Comparison of ENCODE assay signal across 8 cellular contexts in genomic region chr10:74176380-74177139, GRCh38. TPM values are rescaled to one million over a fixed set of nuclear protein-coding genes. Genes with fewer than 3 reads are reported as not detected.
DNase-seq lines count a peak whose midpoint lies in the region; ATAC-seq and TF ChIP-seq lines count a peak whose summit lies in the region.

No MANE protein-coding gene starts in this region.

- H3K36me3 ChIP-seq in SK-N-SH (replicated peaks in 1 of 2; ENCODE audit: control insufficient read depth in 1 of 2, insufficient read depth in 2 of 2, low read length in 1 of 2) (no peaks in the 10 kb centered on the region), testis (ENCODE audit: low read depth, missing control alignments) (no peaks in the 10 kb centered on the region)

- no peaks in the 10 kb centered on the region for H3K9me3 ChIP-seq in SK-N-SH
- H3K9me3 ChIP-seq in testis: no peaks in the 10 kb centered on the region

- POLR2A ChIA-PET in GM10248 (lab: Yijun Ruan, JAX) (interaction anchor here (0.6 to 0.9 kb wide), 3 partner anchors 10 to 1038 kb away, joined by 3 to 5 read pairs (median 4); no protein-coding TSS in a partner anchor), SK-N-SH (lab: Yijun Ruan, JAX) (interaction anchor here (0.6 to 1.4 kb wide), 6 partner anchors 10 to 1034 kb away, joined by 3 to 5 read pairs (median 4); partner anchors contain the start of genes ADK, AP3M1 and VDAC2)

- H3K9me2 ChIP-seq in SK-N-SH: no peaks in the 10 kb centered on the region

- peaks cover 0 to 12% of the 10 kb centered on the region in 2 donors for H3K36me3 Mint-ChIP-seq in activated naive CD4-positive, alpha-beta T cell treated with anti-CD3 and anti-CD28 coated beads, Interleukin-2, amount 50 U/mL, for 72 hours

- no peaks in the 10 kb centered on the region for H3K9me3 Mint-ChIP-seq in activated naive CD4-positive, alpha-beta T cell treated with anti-CD3 and anti-CD28 coated beads, Interleukin-2, amount 50 U/mL, for 72 hours

- peak; percentile 6 for TF ChIP-seq POLR2A in testis (IDR thresholded peaks at IDR 0.05)

- H3F3A ChIP-seq in SK-N-SH (replicated peaks; ENCODE audit: insufficient read depth): peaks cover 46% of the 10 kb centered on the region

- intact Hi-C loops in testis (cut with DNase I; ENCODE audit: low total_unique reads): no loop called here

- CTCF ChIA-PET in GM10248 (lab: Yijun Ruan, JAX): interaction anchor here (1.7 kb wide), 1 partner anchor 10 kb away, joined by 5 read pairs; no protein-coding TSS in a partner anchor
- CTCF ChIA-PET in SK-N-SH (lab: Yijun Ruan, JAX): no interaction called here

- peak; percentile 94 for ATAC-seq in HG02610 (IDR thresholded peaks at IDR 0.05; ENCODE audit: unreplicated experiment)
- peak; percentile 92 to 96 for ATAC-seq in activated naive CD4-positive, alpha-beta T cell treated with anti-CD3 and anti-CD28 coated beads, Interleukin-2, amount 50 U/mL, for 72 hours
- peak; percentile 98 for ATAC-seq in omental fat pad (ENCODE audit: low FRiP score)

- no peak for TF ChIP-seq RAD21 in SK-N-SH (IDR thresholded peaks at IDR 0.05; ENCODE audit: low read length)

- H3K4me3 ChIP-seq in SK-N-SH (ENCODE audit: low read depth in 2 of 2, low read length in 1 of 2) (peak overlapping the region; percentile 84 to 92), testis (peak overlapping the region; percentile 77 to 83)

- peak overlapping the region; percentile 95 for H3K9ac ChIP-seq in SK-N-SH

- WGBS in SK-N-SH (ENCODE audit: low lambda C conversion rate): 2% methylated on average over 41 of the region's 72 CpGs
- WGBS in testis, 2 donors: 0% methylated on average over 37 to 49 of the region's 72 CpGs

- TF ChIP-seq EP300 in SK-N-SH (IDR thresholded peaks at IDR 0.05; ENCODE audit: borderline replicate concordance in 1 of 2, low read depth in 1 of 2, low read length in 1 of 2): peak in 1 of 2 experiments; percentile 30; a peak in 1 of 4 replicates

- peaks cover 48% of the 10 kb centered on the region for H3K79me2 ChIP-seq in SK-N-SH (ENCODE audit: insufficient read depth)

- peak; percentile 85 for DNase-seq in GM10248 (ENCODE audit: extremely low spot score)
- peak; percentile 91 for DNase-seq in NCI-H1092 (lab: John Stamatoyannopoulos, UW)
- DNase-seq in SK-N-SH: peak; percentile 96
- DNase-seq in activated naive CD4-positive, alpha-beta T cell treated with anti-CD3 and anti-CD28 coated beads, Interleukin-2, amount 50 U/mL, for 72 hours (ENCODE audit: low spot score in 2 of 2): peak; percentile 93 to 96
- DNase-seq in glomerular visceral epithelial cell (ENCODE audit: extremely low spot score): peak; percentile 97
- peak; percentile 83 for DNase-seq in omental fat pad (ENCODE audit: low spot score)
- peak; percentile 97 for DNase-seq in testis

- H3K4me1 ChIP-seq in SK-N-SH (ENCODE audit: control insufficient read depth in 1 of 2, insufficient read depth in 2 of 2, low read depth in 1 of 2, low read length in 1 of 2): peaks cover 4 to 25% of the 10 kb centered on the region in 2 experiments; a peak in 2 of 4 replicates
- no peaks in the 10 kb centered on the region for H3K4me1 ChIP-seq in testis

- peak overlapping the region; percentile 98 for H2AFZ ChIP-seq in SK-N-SH (ENCODE audit: low read depth)

- peak overlapping the region; percentile 97 for H3K4me2 ChIP-seq in SK-N-SH

- TF ChIP-seq CTCF in GM10248 (IDR thresholded peaks at IDR 0.05; ENCODE audit: control extremely low read depth, extremely low read depth, low read depth, missing control alignments): no peak
- TF ChIP-seq CTCF in SK-N-SH (IDR thresholded peaks at IDR 0.05): no peak; the same call in 1 of the 2 replicates
- TF ChIP-seq CTCF in omental fat pad (IDR thresholded peaks at IDR 0.05): no peak
- TF ChIP-seq CTCF in testis (IDR thresholded peaks at IDR 0.05): no peak

- H3K27ac ChIP-seq in SK-N-SH (ENCODE audit: low read depth in 2 of 2, low read length in 1 of 2): peak overlapping the region; percentile 83 to 91
- peak overlapping the region; percentile 84 to 89 for H3K27ac ChIP-seq in testis

- H3K27ac Mint-ChIP-seq in activated naive CD4-positive, alpha-beta T cell treated with anti-CD3 and anti-CD28 coated beads, Interleukin-2, amount 50 U/mL, for 72 hours: peak overlapping the region; percentile 96 to 99

- H4K20me1 ChIP-seq in SK-N-SH (ENCODE audit: insufficient read depth): no peaks in the 10 kb centered on the region

- no peaks in the 10 kb centered on the region for H3K27me3 ChIP-seq in SK-N-SH (ENCODE audit: insufficient read depth)
- no peaks in the 10 kb centered on the region for H3K27me3 ChIP-seq in testis

TF ChIP-seq in SK-N-SH, 30 proteins besides CTCF, POLR2A, EP300 and RAD21 (continues in another document):
- no peak for TF ChIP-seq GABPA (IDR thresholded peaks at IDR 0.05; ENCODE audit: low read depth)
- no peak for TF ChIP-seq FOXJ3 (CRISPR knock-in tag; IDR thresholded peaks at IDR 0.05)
- peak; percentile 75 for TF ChIP-seq POLR2AphosphoS5 (IDR thresholded peaks at IDR 0.05; ENCODE audit: low read depth, low read length)
- TF ChIP-seq CHD2 (IDR thresholded peaks at IDR 0.05; ENCODE audit: low read length, partially characterized antibody): peak; percentile 7
- peak; percentile 11; the same call in 1 of the 2 replicates for TF ChIP-seq TCF12 (IDR thresholded peaks at IDR 0.05)
- no peak for TF ChIP-seq NRF1 (IDR thresholded peaks at IDR 0.05; ENCODE audit: low read depth, low read length)
- TF ChIP-seq RXRA (IDR thresholded peaks at IDR 0.05; ENCODE audit: borderline replicate concordance, low read depth): no peak
- TF ChIP-seq YY1 (IDR thresholded peaks at IDR 0.05; ENCODE audit: low read depth): peak; percentile 95
- TF ChIP-seq ELF1 (IDR thresholded peaks at IDR 0.05): peak; percentile 12; the same call in 1 of the 2 replicates
- TF ChIP-seq SMC3 (IDR thresholded peaks at IDR 0.05; ENCODE audit: low read depth, low read length): 0 out of 2 replicates have a peak, but pooled peaks have one; percentile 2
- no peak for TF ChIP-seq EZH2phosphoT487 (IDR thresholded peaks at IDR 0.05; ENCODE audit: borderline replicate concordance, low read depth)
- TF ChIP-seq USF1 (IDR thresholded peaks at IDR 0.05; ENCODE audit: borderline replicate concordance, low read depth): peak; percentile 95
- TF ChIP-seq TEAD4 (IDR thresholded peaks at IDR 0.05; ENCODE audit: borderline replicate concordance, insufficient read depth): no peak
- no peak for TF ChIP-seq IRF3 (IDR thresholded peaks at IDR 0.05; ENCODE audit: low read depth, low read length)
- TF ChIP-seq TAF1 (IDR thresholded peaks at IDR 0.05; ENCODE audit: borderline replicate concordance, low read depth, low read length): peak; percentile 88
- TF ChIP-seq FOXM1 (IDR thresholded peaks at IDR 0.05; ENCODE audit: low read depth): no peak
- no peak for TF ChIP-seq FOSL2 (IDR thresholded peaks at IDR 0.05; ENCODE audit: borderline replicate concordance, low read depth)
- TF ChIP-seq MEF2A (IDR thresholded peaks at IDR 0.05; ENCODE audit: borderline replicate concordance, low read depth): no peak
- TF ChIP-seq USF2 (IDR thresholded peaks at IDR 0.05; ENCODE audit: borderline replicate concordance, low read depth, low read length): peak; percentile 71
- no peak for TF ChIP-seq NFIC (IDR thresholded peaks at IDR 0.05; ENCODE audit: borderline replicate concordance)
- no peak for TF ChIP-seq GATA2 (CRISPR knock-in tag; IDR thresholded peaks at IDR 0.05)

RNA-seq across cellular contexts. Expression of gene ADK, which starts 25.5 kb away (rescaled TPM):
- 25.1 and 34.6 TPM in 2 replicates for polyA plus RNA-seq in SK-N-SH (2012; rRNA removed)
- 43.1 and 51.1 TPM in 2 replicates for polyA plus RNA-seq in SK-N-SH (2012; cell fraction: cytosol; rRNA removed)
- 6.9 and 14.4 TPM in 2 replicates for polyA plus RNA-seq in SK-N-SH (2012; cell fraction: nucleus; rRNA removed)
- 10 to 100 TPM; 52.0 to 53.3 TPM for total RNA-seq in activated naive CD4-positive, alpha-beta T cell treated with anti-CD3 and anti-CD28 coated beads, Interleukin-2, amount 50 U/mL, for 72 hours
- 10 to 100 TPM; 19.4 to 23.3 (median 22.0) TPM for total RNA-seq in omental fat pad
- 10 to 100 TPM; 55.3 to 61.8 TPM for total RNA-seq in testis
- 23.3 TPM for polyA plus RNA-seq in testis (ENCODE audit: insufficient read depth, low read depth, low replicate concordance)

RNA-seq across cellular contexts. Expression of gene AP3M1, which starts 25.9 kb away (rescaled TPM):
- polyA plus RNA-seq in SK-N-SH (2012; rRNA removed) (17.7 and 25.8 TPM in 2 replicates), testis (ENCODE audit: insufficient read depth, low read depth, low replicate concordance) (32.0 TPM)
- 26.6 and 27.1 TPM in 2 replicates for polyA plus RNA-seq in SK-N-SH (2012; cell fraction: cytosol; rRNA removed)
- 10.4 and 21.8 TPM in 2 replicates for polyA plus RNA-seq in SK-N-SH (2012; cell fraction: nucleus; rRNA removed)
- 10 to 100 TPM; 29.7 to 39.7 TPM for total RNA-seq in activated naive CD4-positive, alpha-beta T cell treated with anti-CD3 and anti-CD28 coated beads, Interleukin-2, amount 50 U/mL, for 72 hours
- total RNA-seq in omental fat pad (10 to 100 TPM; 23.8 to 33.6 (median 26.5) TPM), testis (10 to 100 TPM; 38.6 to 44.4 TPM)

Comparison
In these comparisons a context has a peak if more than half of its experiments do, and no peak if none do; other contexts are left out.
1. Peak in every context shown above with its lines: DNase-seq, ATAC-seq, H3K4me3 ChIP-seq and H3K27ac ChIP-seq.